17 cellular contexts compared by ENCODE assay signal in the genomic region with DNA sequence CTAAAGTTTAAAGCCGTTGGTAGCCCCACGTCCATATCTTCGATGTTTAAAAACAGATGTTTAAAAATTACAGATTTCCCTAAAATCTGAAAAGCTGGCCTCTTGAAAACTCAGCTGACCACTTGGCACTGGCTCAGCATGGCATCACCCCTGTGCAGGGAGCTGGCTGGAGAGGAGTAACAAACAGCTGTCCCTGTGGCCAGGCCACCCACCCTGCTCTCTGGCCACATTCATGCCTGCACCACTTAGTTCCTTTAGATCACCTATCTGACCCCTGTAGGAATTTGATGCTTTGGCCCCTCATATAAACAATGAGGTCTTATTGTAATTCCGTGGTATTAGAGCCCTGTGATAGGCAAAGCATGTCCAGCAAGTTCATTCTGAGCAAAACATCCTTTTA.
DNase-seq lines count a peak whose midpoint lies in the region; FAIRE-seq and TF ChIP-seq lines count a peak whose summit lies in the region.
"Had no signal": no experiment of that assay in that cellular context is flagged by ENCODE, and none has a peak within 500 bp of the region (broad histone marks: within the 10 kb centered on the region; RNA-seq: fewer than 3 reads in every experiment).

No MANE protein-coding gene starts in this region.

- 72 to 79% (median 75%) methylated on average over 4 of the region's 4 CpGs for WGBS in stomach, 5 donors

- H3K27me3 ChIP-seq in SJSA1 (replicated peaks) (no peaks in the 10 kb centered on the region), stomach (no peaks in the 10 kb centered on the region)
- H3K27me3 ChIP-seq: BLaER1 had no signal

- H3K4me1 ChIP-seq in SJSA1 (replicated peaks): peaks cover 34% of the 10 kb centered on the region
- peaks cover 42% of the 10 kb centered on the region in 2 donors for H3K4me1 ChIP-seq in kidney (ENCODE audit: control insufficient read depth in 1 of 2, insufficient read depth in 1 of 2, low read depth in 1 of 2, low read length in 2 of 2)
- H3K4me1 ChIP-seq in stomach: peaks cover 14 to 52% (median 42%) of the 10 kb centered on the region in 4 donors
- H3K4me1 ChIP-seq: BLaER1 had no signal

- TF ChIP-seq CTCF in kidney (IDR thresholded peaks at IDR 0.05; ENCODE audit: borderline replicate concordance, extremely low read depth, insufficient read depth): no peak
- TF ChIP-seq CTCF in stomach (IDR thresholded peaks at IDR 0.05): no peak

- no peak for FAIRE-seq in kidney (lab: Jason Lieb, UNC)
- FAIRE-seq: H54 had no signal

- H3K36me3 ChIP-seq in SJSA1: no peaks in the 10 kb centered on the region
- H3K36me3 ChIP-seq in kidney (ENCODE audit: control insufficient read depth in 1 of 2, insufficient read depth in 2 of 2, low read length in 2 of 2): no peaks in the 10 kb centered on the region
- H3K36me3 ChIP-seq in stomach: no peaks in the 10 kb centered on the region
- H3K36me3 ChIP-seq: BLaER1 had no signal

- H3K4me3 ChIP-seq in SJSA1: no peak overlapping the region
- no peak overlapping the region for H3K4me3 ChIP-seq in kidney (ENCODE audit: low read length in 2 of 2)
- no peak overlapping the region for H3K4me3 ChIP-seq in stomach
- H3K4me3 ChIP-seq: BLaER1 had no signal

- intact Hi-C loops in kidney (cut with DNase I) (no loop called here), stomach (cut with DNase I; ENCODE audit: low total_unique reads) (no loop called here)

- DNase-seq in EH (ENCODE audit: low read depth) (peak; percentile 11), SJSA1 (ENCODE audit: low read depth in 1 of 2, low spot score in 2 of 2) (peak; percentile 89 to 92), kidney (no peak), stomach (no peak), 8988T (no peak)
- DNase-seq in activated CD8-positive, alpha-beta memory T cell treated with anti-CD3 and anti-CD28 coated beads for 24 hours: no peak
- DNase-seq in activated CD4-positive, alpha-beta T cell treated with anti-CD3 and anti-CD28 coated beads for 1 hour: no peak
- DNase-seq: CD8-positive, alpha-beta memory T cell; DMS 273 treated with DMSO at 0.1 percent for 48 hours; EL; NCI-H1105 treated with DMSO at 0.1 percent for 48 hours; NCI-H187; NCI-H446 treated with DMSO at 0.1 percent for 48 hours; NCI-H748 treated with DMSO at 0.1 percent for 48 hours; SHP77 had no signal

- no peak for TF ChIP-seq EP300 in stomach (IDR thresholded peaks at IDR 0.05)

- H3K9ac ChIP-seq in kidney (ENCODE audit: low read length in 2 of 2): no peak overlapping the region
- H3K9ac ChIP-seq: BLaER1 had no signal

- no peak for TF ChIP-seq POLR2A in stomach (IDR thresholded peaks at IDR 0.05)

- H3K9me3 ChIP-seq in SJSA1 (replicated peaks) (no peaks in the 10 kb centered on the region), kidney (ENCODE audit: control insufficient read depth in 1 of 2, low read length in 2 of 2) (no peaks in the 10 kb centered on the region), stomach (no peaks in the 10 kb centered on the region)
- H3K9me3 ChIP-seq: BLaER1 had no signal

- peak overlapping the region; percentile 86 for H3K27ac ChIP-seq in SJSA1
- H3K27ac ChIP-seq in kidney (ENCODE audit: low read depth in 2 of 2, low read length in 2 of 2): peak overlapping the region; percentile 90
- peak overlapping the region in 3 of 5 donors; percentile 75 to 81 (median 77) for H3K27ac ChIP-seq in stomach
- H3K27ac ChIP-seq: BLaER1 had no signal

Comparison
In these comparisons a context has a peak if more than half of its experiments do, and no peak if none do; other contexts are left out.
1. DNase-seq: peak in EH (single experiment) and SJSA1 (2 of 2); none in kidney (single experiment), stomach (single experiment), activated CD8-positive, alpha-beta memory T cell treated with anti-CD3 and anti-CD28 coated beads for 24 hours (single experiment), 8988T (single experiment) and activated CD4-positive, alpha-beta T cell treated with anti-CD3 and anti-CD28 coated beads for 1 hour (single experiment).
2. Peak in every context shown above with its lines, with median percentiles within 50 percentile points of each other: H3K27ac ChIP-seq.